In genomic region chr11:133904818-133905515, GRCh38 we compare ENCODE assay signal across 21 cellular contexts. TPM values are rescaled to one million over a fixed set of nuclear protein-coding genes. Genes with fewer than 3 reads are reported as not detected.
"Had no signal": no experiment of that assay in that cellular context is flagged by ENCODE, and none has a peak within 500 bp of the region (broad histone marks: within the 10 kb centered on the region; RNA-seq: fewer than 3 reads in every experiment).

No MANE protein-coding gene starts in this region.

- DNase-seq: activated CD4-positive, alpha-beta T cell treated with anti-CD3 and anti-CD28 coated beads, Interleukin-2, amount 10 ng/mL, durations not matched to agents 24 days and 14 days; activated CD8-positive, alpha-beta T cell treated with anti-CD3 and anti-CD28 coated beads for 36 hours; activated gamma-delta T cell; activated T-cell treated with anti-CD3 and anti-CD28 coated beads, Interleukin-2, amount 50 U/mL, for 4 hours; effector CD4-positive, alpha-beta T cell; kidney; stimulated activated CD4-positive, alpha-beta T cell treated with anti-CD3 and anti-CD28 coated beads, Interleukin-15, amount 100 ng/mL, for 24 hours; stimulated activated CD4-positive, alpha-beta T cell treated with anti-CD3 and anti-CD28 coated beads, Interleukin-2, amount 100 ng/mL, for 48 hours; SW 1271; upper lobe of left lung had no signal

- H3K27ac Mint-ChIP-seq: activated CD4-positive, alpha-beta T cell treated with anti-CD3 and anti-CD28 coated beads, Interleukin-2, amount 10 ng/mL, durations not matched to agents 24 days and 14 days; activated CD8-positive, alpha-beta T cell treated with anti-CD3 and anti-CD28 coated beads for 36 hours; progenitor cell of endocrine pancreas; T-helper 2 cell treated with Interferon-gamma antibody and Interleukin-4, amounts not matched to agents 5 μg/mL and 100 μg/mL, for 36 hours had no signal

- H3K9me3 Mint-ChIP-seq: activated CD4-positive, alpha-beta T cell treated with anti-CD3 and anti-CD28 coated beads, Interleukin-2, amount 10 ng/mL, durations not matched to agents 24 days and 14 days; activated CD8-positive, alpha-beta T cell treated with anti-CD3 and anti-CD28 coated beads for 36 hours; activated T-cell treated with anti-CD3 and anti-CD28 coated beads, Interleukin-2, amount 50 U/mL, for 4 hours; T-helper 2 cell treated with Interferon-gamma antibody and Interleukin-4, amounts not matched to agents 5 μg/mL and 100 μg/mL, for 36 hours had no signal

- H3K27ac ChIP-seq: ascending aorta, skin epidermis, thoracic aorta, upper lobe of left lung had no signal

- H3K4me1 ChIP-seq: ascending aorta, upper lobe of left lung had no signal

- H3K4me3 ChIP-seq: ascending aorta, skin epidermis, thoracic aorta, upper lobe of left lung had no signal

- H3K27me3 Mint-ChIP-seq: activated CD4-positive, alpha-beta T cell treated with anti-CD3 and anti-CD28 coated beads, Interleukin-2, amount 10 ng/mL, durations not matched to agents 24 days and 14 days; activated CD8-positive, alpha-beta T cell treated with anti-CD3 and anti-CD28 coated beads for 36 hours; progenitor cell of endocrine pancreas had no signal

- H3K27me3 ChIP-seq: ascending aorta, upper lobe of left lung had no signal

- H3K36me3 ChIP-seq: upper lobe of left lung had no signal

- H3K4me3 Mint-ChIP-seq: activated CD4-positive, alpha-beta T cell treated with anti-CD3 and anti-CD28 coated beads, Interleukin-2, amount 10 ng/mL, durations not matched to agents 24 days and 14 days; activated CD8-positive, alpha-beta T cell treated with anti-CD3 and anti-CD28 coated beads for 36 hours; activated T-cell treated with anti-CD3 and anti-CD28 coated beads, Interleukin-2, amount 50 U/mL, for 4 hours; neural crest cell; T-helper 2 cell treated with Interferon-gamma antibody and Interleukin-4, amounts not matched to agents 5 μg/mL and 100 μg/mL, for 36 hours had no signal

- H3K9me3 ChIP-seq: ascending aorta, thoracic aorta, upper lobe of left lung had no signal

- H3K4me1 Mint-ChIP-seq: neural crest cell had no signal

RNA-seq across cellular contexts. Expression of gene IGSF9B, which starts 51.8 kb away (rescaled TPM):
- total RNA-seq: lung microvascular endothelial cell had no signal

RNA-seq across cellular contexts. Expression of gene SPATA19, which starts 59.7 kb away (rescaled TPM):
- total RNA-seq: activated CD4-positive, alpha-beta T cell treated with anti-CD3 and anti-CD28 coated beads, Interleukin-2, amount 10 ng/mL, durations not matched to agents 24 days and 14 days; activated CD8-positive, alpha-beta T cell treated with anti-CD3 and anti-CD28 coated beads for 36 hours; activated T-cell treated with anti-CD3 and anti-CD28 coated beads, Interleukin-2, amount 50 U/mL, for 4 hours; ascending aorta; frontal cortex; kidney; left lobe of liver; lung microvascular endothelial cell; myocyte; neural crest cell; omental fat pad; progenitor cell of endocrine pancreas; thoracic aorta; upper lobe of left lung had no signal
